In genomic region chr1:113253187-113253966, GRCh38 we compare ENCODE assay signal across 26 cellular contexts.
DNase-seq lines count a peak whose midpoint lies in the region; ATAC-seq and TF ChIP-seq lines count a peak whose summit lies in the region.
"Had no signal": no experiment of that assay in that cellular context is flagged by ENCODE, and none has a peak within 500 bp of the region (broad histone marks: within the 10 kb centered on the region; RNA-seq: fewer than 3 reads in every experiment).

No MANE protein-coding gene starts in this region.

- peaks cover 2 to 10% (median 8%) of the 10 kb centered on the region in 3 donors for H3K27me3 Mint-ChIP-seq in CD14-positive monocyte (ENCODE audit: low read depth in 3 of 3)
- H3K27me3 Mint-ChIP-seq: type B pancreatic cell had no signal

- TF ChIP-seq CTCF in cardiac muscle cell (IDR thresholded peaks at IDR 0.05; ENCODE audit: low read depth, low read length), result no peak
- TF ChIP-seq CTCF in left ventricle myocardium inferior (IDR thresholded peaks at IDR 0.05; ENCODE audit: borderline replicate concordance), result no peak
- no peak for TF ChIP-seq CTCF in left lung (IDR thresholded peaks at IDR 0.05)
- TF ChIP-seq CTCF in prostate gland (IDR thresholded peaks at IDR 0.05), result no peak
- TF ChIP-seq CTCF in upper lobe of right lung (IDR thresholded peaks at IDR 0.05), result no peak
- no peak for TF ChIP-seq CTCF in CD14-positive monocyte (IDR thresholded peaks at IDR 0.05)

- DNase-seq in cardiac muscle cell (ENCODE audit: low read depth in 1 of 2, low spot score in 1 of 2) (no peak), left ventricle myocardium inferior (no peak), left lung (no peak), prostate gland (ENCODE audit: low spot score) (no peak), upper lobe of right lung (no peak), CD14-positive monocyte (ENCODE audit: low spot score) (no peak), hypothalamus (lab: John Stamatoyannopoulos, UW) (no peak)
- DNase-seq: activated CD4-positive, alpha-beta T cell treated with anti-CD3 and anti-CD28 coated beads for 4 hours; activated CD8-positive, alpha-beta T cell treated with anti-CD3 and anti-CD28 coated beads, Interleukin-2, amount 10 ng/mL, durations not matched to agents 7 days and 5 days; activated naive CD4-positive, alpha-beta T cell treated with anti-CD3 and anti-CD28 coated beads for 36 hours; cerebellar nuclear complex; DND-41; GF-D8; H7; KBM-7; naive thymus-derived CD8-positive, alpha-beta T cell; NCI-H1092 treated with DMSO at 0.1 percent for 48 hours; NCI-H1694 treated with DMSO at 0.1 percent for 48 hours; NCI-H446 treated with DMSO at 0.1 percent for 48 hours; NCI-H774; right lobe of liver; stimulated activated CD4-positive, alpha-beta T cell treated with anti-CD3 and anti-CD28 coated beads, Interleukin-4, amount 100 ng/mL, for 1 hour had no signal

- H3K4me1 ChIP-seq in cardiac muscle cell (ENCODE audit: low read depth) (peaks cover 19% of the 10 kb centered on the region), left ventricle myocardium inferior (peaks cover 5% of the 10 kb centered on the region), left lung (peaks cover 0 to 5% of the 10 kb centered on the region in 2 donors), prostate gland (replicated peaks) (peaks cover 6% of the 10 kb centered on the region), upper lobe of right lung (peaks cover 8% of the 10 kb centered on the region)
- H3K4me1 ChIP-seq: gastroesophageal sphincter had no signal

- H3K27ac ChIP-seq in cardiac muscle cell (peak overlapping the region; percentile 5), left ventricle myocardium inferior (replicated peaks) (no peak overlapping the region), left lung (no peak overlapping the region), prostate gland (peak overlapping the region; percentile 70 to 77), upper lobe of right lung (no peak overlapping the region)
- H3K27ac ChIP-seq: gastroesophageal sphincter, right lobe of liver had no signal

- H3K27ac Mint-ChIP-seq in CD14-positive monocyte, result no peak overlapping the region
- H3K27ac Mint-ChIP-seq: activated CD8-positive, alpha-beta T cell treated with anti-CD3 and anti-CD28 coated beads, Interleukin-2, amount 10 ng/mL, durations not matched to agents 7 days and 5 days; activated naive CD4-positive, alpha-beta T cell treated with anti-CD3 and anti-CD28 coated beads for 36 hours; mesothelial cell of epicardium; type B pancreatic cell had no signal

- H3K36me3 ChIP-seq in cardiac muscle cell (no peaks in the 10 kb centered on the region), left ventricle myocardium inferior (no peaks in the 10 kb centered on the region), left lung (no peaks in the 10 kb centered on the region), prostate gland (no peaks in the 10 kb centered on the region), upper lobe of right lung (no peaks in the 10 kb centered on the region)
- H3K36me3 ChIP-seq: gastroesophageal sphincter, right lobe of liver had no signal

- 64% methylated on average over 6 of the region's 6 CpGs for whole genome bisulfite sequencing in prostate gland

- H3K9me3 Mint-ChIP-seq in CD14-positive monocyte, result peaks cover 0 to 5% (median 0%) of the 10 kb centered on the region in 7 donors
- H3K9me3 Mint-ChIP-seq: activated naive CD4-positive, alpha-beta T cell treated with anti-CD3 and anti-CD28 coated beads for 36 hours; naive thymus-derived CD8-positive, alpha-beta T cell; type B pancreatic cell had no signal

- H3K36me3 Mint-ChIP-seq in CD14-positive monocyte, result no peaks in the 10 kb centered on the region
- H3K36me3 Mint-ChIP-seq: mesothelial cell of epicardium; naive thymus-derived CD8-positive, alpha-beta T cell had no signal

- H3K4me3 ChIP-seq in cardiac muscle cell (no peak overlapping the region), left ventricle myocardium inferior (no peak overlapping the region), left lung (no peak overlapping the region), prostate gland (no peak overlapping the region), upper lobe of right lung (no peak overlapping the region)
- H3K4me3 ChIP-seq: gastroesophageal sphincter, right lobe of liver had no signal

- no peaks in the 10 kb centered on the region for H3K27me3 ChIP-seq in cardiac muscle cell
- peaks cover 7% of the 10 kb centered on the region for H3K27me3 ChIP-seq in left ventricle myocardium inferior (ENCODE audit: low read depth)
- no peaks in the 10 kb centered on the region for H3K27me3 ChIP-seq in left lung
- H3K27me3 ChIP-seq in prostate gland (replicated peaks; ENCODE audit: insufficient read depth), result no peaks in the 10 kb centered on the region
- H3K27me3 ChIP-seq in upper lobe of right lung, result no peaks in the 10 kb centered on the region
- H3K27me3 ChIP-seq: gastroesophageal sphincter, right lobe of liver had no signal

- TF ChIP-seq POLR2A in prostate gland (IDR thresholded peaks at IDR 0.05), result no peak

- H3K9me3 ChIP-seq in cardiac muscle cell (ENCODE audit: low read depth), result no peaks in the 10 kb centered on the region
- no peaks in the 10 kb centered on the region for H3K9me3 ChIP-seq in left ventricle myocardium inferior (replicated peaks)
- no peaks in the 10 kb centered on the region for H3K9me3 ChIP-seq in left lung
- H3K9me3 ChIP-seq in prostate gland, result no peaks in the 10 kb centered on the region
- no peaks in the 10 kb centered on the region for H3K9me3 ChIP-seq in upper lobe of right lung
- H3K9me3 ChIP-seq: gastroesophageal sphincter, right lobe of liver had no signal

- no peak overlapping the region for H3K4me3 Mint-ChIP-seq in CD14-positive monocyte
- H3K4me3 Mint-ChIP-seq: activated CD8-positive, alpha-beta T cell treated with anti-CD3 and anti-CD28 coated beads, Interleukin-2, amount 10 ng/mL, durations not matched to agents 7 days and 5 days; activated naive CD4-positive, alpha-beta T cell treated with anti-CD3 and anti-CD28 coated beads for 36 hours; mesothelial cell of epicardium; naive thymus-derived CD8-positive, alpha-beta T cell; type B pancreatic cell had no signal

- intact Hi-C loops in left ventricle myocardium inferior (cut with micrococcal nuclease) (no loop called here), left lung (cut with DNase I) (no loop called here), prostate gland (cut with DNase I) (no loop called here), upper lobe of right lung (cut with DNase I) (no loop called here), CD14-positive monocyte (cut with micrococcal nuclease) (no loop called here)

- ATAC-seq in left lung (peak; percentile 72), upper lobe of right lung (peak; percentile 31), HG03439 (IDR thresholded peaks at IDR 0.05; ENCODE audit: unreplicated experiment) (no peak)
- ATAC-seq: activated CD8-positive, alpha-beta T cell treated with anti-CD3 and anti-CD28 coated beads, Interleukin-2, amount 10 ng/mL, durations not matched to agents 7 days and 5 days; gastroesophageal sphincter; naive thymus-derived CD8-positive, alpha-beta T cell had no signal

- H3K4me1 Mint-ChIP-seq in CD14-positive monocyte, result no peaks in the 10 kb centered on the region
- H3K4me1 Mint-ChIP-seq: naive thymus-derived CD8-positive, alpha-beta T cell had no signal

Comparison
In these comparisons a context has a peak if more than half of its experiments do, and no peak if none do; other contexts are left out.
1. H3K27ac ChIP-seq: peak in cardiac muscle cell (single experiment) and prostate gland (2 of 2); none in left ventricle myocardium inferior (single experiment), left lung (0 of 2) and upper lobe of right lung (single experiment).